ENCODE assay signal across 1 cellular context in the genomic region with DNA sequence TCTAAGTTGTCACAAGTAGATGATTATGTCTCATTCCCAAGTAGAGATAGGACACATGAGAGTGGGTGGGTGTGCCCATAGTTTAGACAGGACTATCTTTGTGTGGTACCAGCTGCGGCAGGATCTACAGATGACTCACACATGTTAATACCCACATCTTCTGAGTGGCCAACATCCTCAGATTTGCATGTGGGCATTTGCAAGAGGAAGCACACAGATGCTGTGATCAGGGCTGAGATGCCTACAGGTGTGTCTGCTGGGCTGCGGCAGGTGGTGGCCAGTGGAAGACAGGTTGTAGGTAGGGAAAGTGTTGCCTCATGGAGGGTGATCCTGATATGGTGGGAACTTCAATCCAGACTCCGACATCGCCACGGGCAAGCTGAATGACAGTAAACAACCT.
TF ChIP-seq lines count a peak whose summit lies in the region.

No MANE protein-coding gene starts in this region.

TF ChIP-seq in GM23338, 12 proteins besides CTCF, POLR2A, EP300 and RAD21 (continued from another document):
- TF ChIP-seq, protein P1, sequence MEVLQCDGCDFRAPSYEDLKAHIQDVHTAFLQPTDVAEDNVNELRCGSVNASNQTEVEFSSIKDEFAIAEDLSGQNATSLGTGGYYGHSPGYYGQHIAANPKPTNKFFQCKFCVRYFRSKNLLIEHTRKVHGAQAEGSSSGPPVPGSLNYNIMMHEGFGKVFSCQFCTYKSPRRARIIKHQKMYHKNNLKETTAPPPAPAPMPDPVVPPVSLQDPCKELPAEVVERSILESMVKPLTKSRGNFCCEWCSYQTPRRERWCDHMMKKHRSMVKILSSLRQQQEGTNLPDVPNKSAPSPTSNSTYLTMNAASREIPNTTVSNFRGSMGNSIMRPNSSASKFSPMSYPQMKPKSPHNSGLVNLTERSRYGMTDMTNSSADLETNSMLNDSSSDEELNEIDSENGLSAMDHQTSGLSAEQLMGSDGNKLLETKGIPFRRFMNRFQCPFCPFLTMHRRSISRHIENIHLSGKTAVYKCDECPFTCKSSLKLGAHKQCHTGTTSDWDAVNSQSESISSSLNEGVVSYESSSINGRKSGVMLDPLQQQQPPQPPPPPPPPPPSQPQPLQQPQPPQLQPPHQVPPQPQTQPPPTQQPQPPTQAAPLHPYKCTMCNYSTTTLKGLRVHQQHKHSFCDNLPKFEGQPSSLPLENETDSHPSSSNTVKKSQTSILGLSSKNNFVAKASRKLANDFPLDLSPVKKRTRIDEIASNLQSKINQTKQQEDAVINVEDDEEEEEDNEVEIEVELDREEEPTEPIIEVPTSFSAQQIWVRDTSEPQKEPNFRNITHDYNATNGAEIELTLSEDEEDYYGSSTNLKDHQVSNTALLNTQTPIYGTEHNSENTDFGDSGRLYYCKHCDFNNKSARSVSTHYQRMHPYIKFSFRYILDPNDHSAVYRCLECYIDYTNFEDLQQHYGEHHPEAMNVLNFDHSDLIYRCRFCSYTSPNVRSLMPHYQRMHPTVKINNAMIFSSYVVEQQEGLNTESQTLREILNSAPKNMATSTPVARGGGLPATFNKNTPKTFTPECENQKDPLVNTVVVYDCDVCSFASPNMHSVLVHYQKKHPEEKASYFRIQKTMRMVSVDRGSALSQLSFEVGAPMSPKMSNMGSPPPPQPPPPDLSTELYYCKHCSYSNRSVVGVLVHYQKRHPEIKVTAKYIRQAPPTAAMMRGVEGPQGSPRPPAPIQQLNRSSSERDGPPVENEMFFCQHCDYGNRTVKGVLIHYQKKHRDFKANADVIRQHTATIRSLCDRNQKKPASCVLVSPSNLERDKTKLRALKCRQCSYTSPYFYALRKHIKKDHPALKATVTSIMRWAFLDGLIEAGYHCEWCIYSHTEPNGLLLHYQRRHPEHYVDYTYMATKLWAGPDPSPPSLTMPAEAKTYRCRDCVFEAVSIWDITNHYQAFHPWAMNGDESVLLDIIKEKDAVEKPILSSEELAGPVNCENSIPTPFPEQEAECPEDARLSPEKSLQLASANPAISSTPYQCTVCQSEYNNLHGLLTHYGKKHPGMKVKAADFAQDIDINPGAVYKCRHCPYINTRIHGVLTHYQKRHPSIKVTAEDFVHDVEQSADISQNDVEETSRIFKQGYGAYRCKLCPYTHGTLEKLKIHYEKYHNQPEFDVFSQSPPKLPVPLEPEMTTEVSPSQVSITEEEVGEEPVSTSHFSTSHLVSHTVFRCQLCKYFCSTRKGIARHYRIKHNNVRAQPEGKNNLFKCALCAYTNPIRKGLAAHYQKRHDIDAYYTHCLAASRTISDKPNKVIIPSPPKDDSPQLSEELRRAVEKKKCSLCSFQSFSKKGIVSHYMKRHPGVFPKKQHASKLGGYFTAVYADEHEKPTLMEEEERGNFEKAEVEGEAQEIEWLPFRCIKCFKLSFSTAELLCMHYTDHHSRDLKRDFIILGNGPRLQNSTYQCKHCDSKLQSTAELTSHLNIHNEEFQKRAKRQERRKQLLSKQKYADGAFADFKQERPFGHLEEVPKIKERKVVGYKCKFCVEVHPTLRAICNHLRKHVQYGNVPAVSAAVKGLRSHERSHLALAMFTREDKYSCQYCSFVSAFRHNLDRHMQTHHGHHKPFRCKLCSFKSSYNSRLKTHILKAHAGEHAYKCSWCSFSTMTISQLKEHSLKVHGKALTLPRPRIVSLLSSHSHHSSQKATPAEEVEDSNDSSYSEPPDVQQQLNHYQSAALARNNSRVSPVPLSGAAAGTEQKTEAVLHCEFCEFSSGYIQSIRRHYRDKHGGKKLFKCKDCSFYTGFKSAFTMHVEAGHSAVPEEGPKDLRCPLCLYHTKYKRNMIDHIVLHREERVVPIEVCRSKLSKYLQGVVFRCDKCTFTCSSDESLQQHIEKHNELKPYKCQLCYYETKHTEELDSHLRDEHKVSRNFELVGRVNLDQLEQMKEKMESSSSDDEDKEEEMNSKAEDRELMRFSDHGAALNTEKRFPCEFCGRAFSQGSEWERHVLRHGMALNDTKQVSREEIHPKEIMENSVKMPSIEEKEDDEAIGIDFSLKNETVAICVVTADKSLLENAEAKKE (CRISPR knock-in tag; IDR thresholded peaks at IDR 0.05), result no peak
- TF ChIP-seq EZH2 (IDR thresholded peaks at IDR 0.05; ENCODE audit: low read depth, unreplicated experiment) (no peak), ZNF114 (CRISPR knock-in tag; IDR thresholded peaks at IDR 0.05) (no peak), REST (IDR thresholded peaks at IDR 0.05; ENCODE audit: unreplicated experiment) (no peak), CREB1 (CRISPR knock-in tag; IDR thresholded peaks at IDR 0.05; ENCODE audit: low read depth) (no peak), NANOG (IDR thresholded peaks at IDR 0.05; ENCODE audit: borderline replicate concordance) (no peak), ZNF331 (CRISPR knock-in tag; IDR thresholded peaks at IDR 0.05; ENCODE audit: low read depth) (no peak), JUNB (IDR thresholded peaks at IDR 0.05; ENCODE audit: unreplicated experiment) (no peak), STAT1 (IDR thresholded peaks at IDR 0.05; ENCODE audit: unreplicated experiment) (no peak)
TF ChIP-seq in GM23338: peak in this region for 0.
